In genomic region chr4:164892018-164892417, GRCh38 we compare ENCODE assay signal across 13 cellular contexts.
DNase-seq lines count a peak whose midpoint lies in the region; ATAC-seq and TF ChIP-seq lines count a peak whose summit lies in the region.
"Had no signal": no experiment of that assay in that cellular context is flagged by ENCODE, and none has a peak within 500 bp of the region (broad histone marks: within the 10 kb centered on the region; RNA-seq: fewer than 3 reads in every experiment).

No MANE protein-coding gene starts in this region.

- DNase-seq in GM12865 (ENCODE audit: low read depth), result peak; percentile 71
- no peak for DNase-seq in NAMALWA (ENCODE audit: low spot score)
- no peak for DNase-seq in NCI-H748 (lab: John Stamatoyannopoulos, UW; ENCODE audit: unreplicated experiment)
- DNase-seq in 8988T, result no peak
- no peak for DNase-seq in DMS79 (lab: John Stamatoyannopoulos, UW)
- DNase-seq: erythroblast; NCI-H226; ovary; stimulated activated CD4-positive, alpha-beta T cell treated with anti-CD3 and anti-CD28 coated beads, Interleukin-2, amount 100 ng/mL, for 48 hours had no signal

- peak; percentile 81 for ATAC-seq in GM19438 (IDR thresholded peaks at IDR 0.05; ENCODE audit: low read depth, unreplicated experiment)
- ATAC-seq in HG02763 (IDR thresholded peaks at IDR 0.05; ENCODE audit: unreplicated experiment), result peak; percentile 82
- ATAC-seq in HG03442 (IDR thresholded peaks at IDR 0.05; ENCODE audit: unreplicated experiment), result peak; percentile 84
- ATAC-seq: K562 had no signal

- H3K4me3 ChIP-seq in GM12865 (ENCODE audit: low read depth, low read length), result no peak overlapping the region
- H3K4me3 ChIP-seq: K562, ovary had no signal

- TF ChIP-seq CTCF in GM12865 (IDR thresholded peaks at IDR 0.05; ENCODE audit: insufficient read depth, low read depth, low read length, missing control alignments), result no peak
